8 cellular contexts compared by ENCODE assay signal in the genomic region with DNA sequence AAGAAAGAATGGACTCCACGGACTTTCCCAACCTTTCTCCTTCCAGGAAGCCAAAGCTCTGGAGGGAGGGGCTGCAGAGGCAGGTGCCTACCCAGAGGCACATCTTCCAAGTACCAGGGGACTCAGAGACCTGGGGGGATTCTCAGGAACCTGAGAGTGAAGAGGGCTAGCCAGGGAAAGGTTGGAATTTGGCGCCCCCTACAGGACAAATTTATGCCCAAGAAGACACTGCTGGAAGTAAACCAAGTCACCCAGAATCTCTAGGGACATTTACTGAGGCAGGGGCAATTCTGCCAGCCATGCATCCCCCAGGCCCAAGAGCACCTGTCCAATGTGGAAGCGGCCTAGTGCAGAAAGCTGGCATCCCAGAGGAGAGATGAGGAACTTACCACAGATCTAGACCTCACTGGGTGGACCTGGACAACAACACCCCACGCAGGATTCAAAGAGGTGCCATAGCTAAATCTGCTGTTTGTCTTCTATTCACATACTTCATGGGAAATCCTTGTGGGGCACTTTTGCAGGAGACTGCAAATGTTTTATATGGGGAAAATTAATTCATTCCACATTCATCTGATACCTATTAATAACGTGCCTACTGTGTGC. TPM values are rescaled to one million over a fixed set of nuclear protein-coding genes. Genes with fewer than 3 reads are reported as not detected.
DNase-seq lines count a peak whose midpoint lies in the region; ATAC-seq and TF ChIP-seq lines count a peak whose summit lies in the region.

No MANE protein-coding gene starts in this region.

- TF ChIP-seq POLR2A in right lobe of liver (IDR thresholded peaks at IDR 0.05), result no peak
- no peak for TF ChIP-seq POLR2A in testis (IDR thresholded peaks at IDR 0.05)

- H3K36me3 Mint-ChIP-seq in brain, result no peaks in the 10 kb centered on the region

- no peak overlapping the region for H3K27ac Mint-ChIP-seq in brain

- H3K27ac ChIP-seq in RWPE2 (ENCODE audit: poor library complexity, severe bottlenecking), result no peak overlapping the region
- no peak overlapping the region for H3K27ac ChIP-seq in right lobe of liver
- no peak overlapping the region for H3K27ac ChIP-seq in testis

- H3K4me1 Mint-ChIP-seq in brain, result no peaks in the 10 kb centered on the region

- TF ChIP-seq CTCF in RWPE2 (IDR thresholded peaks at IDR 0.05; ENCODE audit: poor library complexity, severe bottlenecking) (peak; percentile 63), brain (conservative IDR thresholded peaks at IDR 0.05) (peak; percentile 41 to 72), right lobe of liver (IDR thresholded peaks at IDR 0.05) (peak; percentile 34 to 73 (median 50)), testis (IDR thresholded peaks at IDR 0.05) (peak; percentile 37 to 84 (median 48))

- H3K4me1 ChIP-seq in RWPE2 (ENCODE audit: insufficient read depth, poor library complexity, severe bottlenecking) (no peaks in the 10 kb centered on the region), right lobe of liver (peaks cover 0 to 13% (median 3%) of the 10 kb centered on the region in 4 donors), testis (no peaks in the 10 kb centered on the region)

- H3K27me3 ChIP-seq in RWPE2 (ENCODE audit: insufficient read depth, poor library complexity, severe bottlenecking), result no peaks in the 10 kb centered on the region
- H3K27me3 ChIP-seq in right lobe of liver, result no peaks in the 10 kb centered on the region
- H3K27me3 ChIP-seq in testis, result no peaks in the 10 kb centered on the region

- WGBS in right lobe of liver (ENCODE audit: insufficient coverage, low coverage, low lambda C conversion rate, missing lambda C conversion rate), result 34% methylated on average over 2 of the region's 5 CpGs
- WGBS in testis, 2 donors, result 36 to 51% methylated on average over 3 to 5 of the region's 5 CpGs

- no peak overlapping the region for H3K4me3 ChIP-seq in RWPE2 (ENCODE audit: severe bottlenecking)
- no peak overlapping the region for H3K4me3 ChIP-seq in right lobe of liver
- no peak overlapping the region for H3K4me3 ChIP-seq in testis

- peak; percentile 59 for ATAC-seq in HG03342 (IDR thresholded peaks at IDR 0.05; ENCODE audit: unreplicated experiment)
- ATAC-seq in RWPE2 (ENCODE audit: low read depth), result no peak
- ATAC-seq in right lobe of liver, result peak in 1 of 4 donors; percentile 33
- no peak for ATAC-seq in esophagus mucosa

- H3K36me3 ChIP-seq in RWPE2 (ENCODE audit: low read depth), result no peaks in the 10 kb centered on the region
- H3K36me3 ChIP-seq in right lobe of liver, result no peaks in the 10 kb centered on the region
- no peaks in the 10 kb centered on the region for H3K36me3 ChIP-seq in testis (ENCODE audit: low read depth, missing control alignments)

- no peaks in the 10 kb centered on the region for H3K27me3 Mint-ChIP-seq in brain

- peak; percentile 21 to 42 for DNase-seq in NCI-H2081 (lab: John Stamatoyannopoulos, UW)
- DNase-seq in NCI-H2081 treated with DMSO at 0.1 percent for 48 hours (lab: John Stamatoyannopoulos, UW), result no peak
- DNase-seq in RWPE2 (ENCODE audit: low spot score), result no peak
- no peak for DNase-seq in right lobe of liver
- DNase-seq in testis, result peak; percentile 76

- H3K4me3 Mint-ChIP-seq in brain, result no peak overlapping the region

- H3K9me3 ChIP-seq in RWPE2 (ENCODE audit: severe bottlenecking), result no peaks in the 10 kb centered on the region
- no peaks in the 10 kb centered on the region for H3K9me3 ChIP-seq in right lobe of liver
- H3K9me3 ChIP-seq in testis, result no peaks in the 10 kb centered on the region

- intact Hi-C loops in right lobe of liver (cut with DNase I), result no loop called here
- intact Hi-C loops in testis (cut with DNase I; ENCODE audit: low total_unique reads), result no loop called here

- no peaks in the 10 kb centered on the region for H3K9me3 Mint-ChIP-seq in brain

RNA-seq across cellular contexts. Expression of gene IDNK, which starts 25.9 kb away (rescaled TPM):
- polyA plus RNA-seq in brain (ENCODE audit: insufficient read depth, low read depth, low replicate concordance) (12.4 TPM), testis (ENCODE audit: insufficient read depth, low read depth, low replicate concordance) (6.0 TPM)
- total RNA-seq in right lobe of liver (10 to 100 TPM; 10.6 to 24.6 (median 17.8) TPM), testis (1 to 10 TPM; 4.9 to 8.4 TPM), esophagus mucosa (4.8 TPM)

RNA-seq across cellular contexts. Expression of gene FRMD3, which starts 58.8 kb away (rescaled TPM):
- polyA plus RNA-seq in brain (ENCODE audit: insufficient read depth, low read depth, low replicate concordance) (18.7 TPM), testis (ENCODE audit: insufficient read depth, low read depth, low replicate concordance) (12.5 TPM)
- total RNA-seq in right lobe of liver (under 1 TPM; 0.28 to 0.88 (median 0.34) TPM), testis (10 to 100 TPM in 1 of 2 donors, 1 to 10 TPM in 1; 5.5 to 16.2 TPM), esophagus mucosa (0.60 TPM)

Comparison
In these comparisons a context has a peak if more than half of its experiments do, and no peak if none do; other contexts are left out.
1. DNase-seq: peak in NCI-H2081 (2 of 2) and testis (single experiment); none in NCI-H2081 treated with DMSO at 0.1 percent for 48 hours (single experiment), RWPE2 (single experiment) and right lobe of liver (0 of 3).
2. Peak in every context shown above with its lines, with median percentiles within 50 percentile points of each other: CTCF ChIP-seq.